16 cellular contexts compared by ENCODE assay signal in genomic region chr3:43298761-43299160, GRCh38. TPM values are rescaled to one million over a fixed set of nuclear protein-coding genes. Genes with fewer than 3 reads are reported as not detected.
DNase-seq lines count a peak whose midpoint lies in the region; ATAC-seq lines count a peak whose summit lies in the region.
"Had no signal": no experiment of that assay in that cellular context is flagged by ENCODE, and none has a peak within 500 bp of the region (broad histone marks: within the 10 kb centered on the region; RNA-seq: fewer than 3 reads in every experiment).

No MANE protein-coding gene starts in this region.

- no peaks in the 10 kb centered on the region for H3K9me3 Mint-ChIP-seq in activated T-helper 2 cell treated with anti-CD3 and anti-CD28 coated beads, Interferon-gamma antibody, Interleukin-2, Interleukin-4, amounts not matched to agents 10 μg/mL and 5 μg/mL and 100 μg/mL, durations not matched to agents 14 hours and 24 hours and 36 hours
- H3K9me3 Mint-ChIP-seq in naive B cell: no peaks in the 10 kb centered on the region
- H3K9me3 Mint-ChIP-seq: endodermal cell, type B pancreatic cell had no signal

- ATAC-seq in Right ventricle myocardium inferior: peak; percentile 67
- no peak for ATAC-seq in naive B cell (ENCODE audit: low read depth in 2 of 2)
- ATAC-seq in HG02642 (IDR thresholded peaks at IDR 0.05; ENCODE audit: poor library complexity, unreplicated experiment): no peak

- DNase-seq in Right ventricle myocardium inferior (ENCODE audit: missing footprints) (no peak), cardiac septum (ENCODE audit: low spot score) (no peak), naive B cell (no peak), DMS114 treated with DMSO at 0.1 percent for 48 hours (lab: John Stamatoyannopoulos, UW; ENCODE audit: unreplicated experiment) (no peak), NCI-H1436 (lab: John Stamatoyannopoulos, UW) (no peak), HuH-7.5 (ENCODE audit: low spot score) (no peak)
- DNase-seq in activated T-helper 2 cell treated with anti-CD3 and anti-CD28 coated beads, Interferon-gamma antibody, Interleukin-2, Interleukin-4, amounts not matched to agents 10 μg/mL and 5 μg/mL and 100 μg/mL, durations not matched to agents 14 hours and 24 hours and 36 hours (ENCODE audit: low spot score): no peak
- DNase-seq: activated CD4-positive, alpha-beta T cell treated with anti-CD3 and anti-CD28 coated beads, Interleukin-2, amount 50 U/mL, for 1 hour; central memory CD4-positive, alpha-beta T cell; DMS79; endodermal cell; NCI-H2081; Peyer's patch; stimulated activated CD4-positive, alpha-beta T cell treated with anti-CD3 and anti-CD28 coated beads, Interleukin-2, amount 100 ng/mL, for 24 hours had no signal

- H3K36me3 Mint-ChIP-seq in activated T-helper 2 cell treated with anti-CD3 and anti-CD28 coated beads, Interferon-gamma antibody, Interleukin-2, Interleukin-4, amounts not matched to agents 10 μg/mL and 5 μg/mL and 100 μg/mL, durations not matched to agents 14 hours and 24 hours and 36 hours (ENCODE audit: low read depth): peaks cover 29% of the 10 kb centered on the region
- peaks cover 0 to 8% of the 10 kb centered on the region in 2 donors for H3K36me3 Mint-ChIP-seq in naive B cell

- H3K27me3 Mint-ChIP-seq in activated T-helper 2 cell treated with anti-CD3 and anti-CD28 coated beads, Interferon-gamma antibody, Interleukin-2, Interleukin-4, amounts not matched to agents 10 μg/mL and 5 μg/mL and 100 μg/mL, durations not matched to agents 14 hours and 24 hours and 36 hours (ENCODE audit: low read depth): no peaks in the 10 kb centered on the region
- H3K27me3 Mint-ChIP-seq in naive B cell: no peaks in the 10 kb centered on the region
- H3K27me3 Mint-ChIP-seq: type B pancreatic cell had no signal

- intact Hi-C loops in Right ventricle myocardium inferior (cut with DNase I) (no loop called here), cardiac septum (cut with DNase I) (no loop called here)
- intact Hi-C loops in activated T-helper 2 cell treated with anti-CD3 and anti-CD28 coated beads, Interferon-gamma antibody, Interleukin-2, Interleukin-4, amounts not matched to agents 10 μg/mL and 5 μg/mL and 100 μg/mL, durations not matched to agents 14 hours and 24 hours and 36 hours (cut with micrococcal nuclease): loop anchor here (5.0 to 10.0 kb wide), 2 partner anchors 326 to 394 kb away; partner anchors contain the start of genes ABHD5 and ANO10

- H3K4me3 Mint-ChIP-seq in activated T-helper 2 cell treated with anti-CD3 and anti-CD28 coated beads, Interferon-gamma antibody, Interleukin-2, Interleukin-4, amounts not matched to agents 10 μg/mL and 5 μg/mL and 100 μg/mL, durations not matched to agents 14 hours and 24 hours and 36 hours (ENCODE audit: low read depth): peak overlapping the region; percentile 32
- peak overlapping the region; percentile 55 to 81 (median 71) for H3K4me3 Mint-ChIP-seq in naive B cell
- H3K4me3 Mint-ChIP-seq: endodermal cell, type B pancreatic cell had no signal

- H3K4me1 Mint-ChIP-seq in activated T-helper 2 cell treated with anti-CD3 and anti-CD28 coated beads, Interferon-gamma antibody, Interleukin-2, Interleukin-4, amounts not matched to agents 10 μg/mL and 5 μg/mL and 100 μg/mL, durations not matched to agents 14 hours and 24 hours and 36 hours (ENCODE audit: low read depth): peaks cover 67% of the 10 kb centered on the region
- H3K4me1 Mint-ChIP-seq in naive B cell: peaks cover 26 to 71% (median 48%) of the 10 kb centered on the region in 3 donors

- peak overlapping the region; percentile 18 for H3K27ac Mint-ChIP-seq in activated T-helper 2 cell treated with anti-CD3 and anti-CD28 coated beads, Interferon-gamma antibody, Interleukin-2, Interleukin-4, amounts not matched to agents 10 μg/mL and 5 μg/mL and 100 μg/mL, durations not matched to agents 14 hours and 24 hours and 36 hours
- peak overlapping the region; percentile 82 to 95 (median 91) for H3K27ac Mint-ChIP-seq in naive B cell
- H3K27ac Mint-ChIP-seq: endodermal cell, type B pancreatic cell had no signal

RNA-seq across cellular contexts. Expression of gene SNRK, which starts 12.4 kb away (rescaled TPM):
- 18.9 TPM for total RNA-seq in Right ventricle myocardium inferior
- 25.1 TPM for total RNA-seq in cardiac septum
- total RNA-seq in activated T-helper 2 cell treated with anti-CD3 and anti-CD28 coated beads, Interferon-gamma antibody, Interleukin-2, Interleukin-4, amounts not matched to agents 10 μg/mL and 5 μg/mL and 100 μg/mL, durations not matched to agents 14 hours and 24 hours and 36 hours: 28.0 and 28.7 TPM in 2 replicates
- polyA plus RNA-seq in naive B cell (ENCODE audit: low read depth in 6 of 6): 10 to 100 TPM; 14.3 to 52.3 (median 38.0) TPM
